ENCODE assay signal across 16 cellular contexts in the genomic region with DNA sequence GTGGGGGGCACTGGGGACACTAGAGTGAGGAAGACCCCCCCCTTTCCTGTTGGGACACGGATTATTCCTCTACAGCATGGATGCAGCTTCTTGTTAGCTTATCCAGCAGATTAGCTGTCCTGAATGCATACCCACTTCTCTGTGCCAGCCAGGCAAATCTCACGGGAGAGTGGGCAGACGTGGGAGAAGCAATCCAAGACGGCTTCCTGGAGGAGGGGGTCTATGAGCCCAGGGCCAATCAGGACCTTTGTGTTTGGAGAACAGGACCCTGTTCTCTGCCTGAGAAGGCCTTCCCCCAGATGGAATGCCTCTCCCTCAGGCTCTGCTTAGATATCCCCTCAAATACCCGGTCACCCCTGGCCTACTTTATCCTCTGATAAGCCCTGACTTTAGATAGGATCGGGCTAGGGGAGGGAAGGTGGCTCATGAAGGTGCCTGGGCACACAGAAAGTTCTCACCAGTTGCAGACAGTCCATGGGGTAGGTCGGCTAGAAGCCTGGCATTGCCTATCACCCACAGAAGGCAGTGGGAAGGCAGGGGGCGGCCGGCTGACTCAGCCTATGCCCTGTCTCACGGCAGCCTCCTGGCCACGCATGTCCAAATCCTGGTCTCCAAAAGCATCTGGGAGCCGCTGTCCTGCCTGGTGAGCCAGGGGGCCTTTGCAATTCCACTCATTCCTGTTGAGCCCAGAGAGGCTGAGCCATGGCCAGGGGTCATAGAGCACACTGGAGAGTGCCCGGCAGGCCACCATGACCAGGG. TPM values are rescaled to one million over a fixed set of nuclear protein-coding genes. Genes with fewer than 3 reads are reported as not detected.
DNase-seq lines count a peak whose midpoint lies in the region; ATAC-seq, FAIRE-seq and TF ChIP-seq lines count a peak whose summit lies in the region.
"Had no signal": no experiment of that assay in that cellular context is flagged by ENCODE, and none has a peak within 500 bp of the region (broad histone marks: within the 10 kb centered on the region; RNA-seq: fewer than 3 reads in every experiment).

No MANE protein-coding gene starts in this region.

- no peak for FAIRE-seq in kidney (lab: Jason Lieb, UNC)
- FAIRE-seq: GM12878 had no signal

- H3K4me1 ChIP-seq in kidney (ENCODE audit: control insufficient read depth in 1 of 2, insufficient read depth in 1 of 2, low read depth in 1 of 2, low read length in 2 of 2) (no peaks in the 10 kb centered on the region), testis (no peaks in the 10 kb centered on the region)

- POLR2A ChIA-PET in activated B cell treated with CpG ODN at 0.5 μM for 24 hours (lab: Charles Lee) = interaction anchor here (1.3 kb wide), 1 partner anchor 22 kb away, joined by 4 read pairs; no protein-coding TSS in a partner anchor

- H3K36me3 ChIP-seq in kidney (ENCODE audit: control insufficient read depth in 1 of 2, insufficient read depth in 2 of 2, low read length in 2 of 2) (no peaks in the 10 kb centered on the region), testis (ENCODE audit: low read depth, missing control alignments) (no peaks in the 10 kb centered on the region)
- H3K36me3 ChIP-seq: esophagus squamous epithelium had no signal

- no peaks in the 10 kb centered on the region for H3K27me3 ChIP-seq in testis

- peaks cover 64% of the 10 kb centered on the region for H3K4me1 Mint-ChIP-seq in activated naive CD4-positive, alpha-beta T cell treated with anti-CD3 and anti-CD28 coated beads, Interleukin-2, amount 50 U/mL, for 24 hours
- H3K4me1 Mint-ChIP-seq in activated B cell treated with CpG ODN at 0.5 μM for 24 hours = peaks cover 29% of the 10 kb centered on the region

- H3K4me3 ChIP-seq in kidney (ENCODE audit: low read length in 2 of 2) (no peak overlapping the region), testis (no peak overlapping the region)
- H3K4me3 ChIP-seq: esophagus squamous epithelium, GM12878 had no signal

- peak overlapping the region; percentile 65 for H3K27ac Mint-ChIP-seq in activated naive CD4-positive, alpha-beta T cell treated with anti-CD3 and anti-CD28 coated beads, Interleukin-2, amount 50 U/mL, for 24 hours
- H3K27ac Mint-ChIP-seq in activated B cell treated with CpG ODN at 0.5 μM for 24 hours = peak overlapping the region; percentile 83

- CTCF ChIA-PET in activated B cell treated with CpG ODN at 0.5 μM for 24 hours (lab: Charles Lee) = no interaction called here

- H3K27ac ChIP-seq in kidney (ENCODE audit: low read depth in 2 of 2, low read length in 2 of 2) (no peak overlapping the region), testis (no peak overlapping the region)

- DNase-seq in activated naive CD4-positive, alpha-beta T cell treated with Interleukin-2 at 50 U/mL for 16 hours = no peak
- DNase-seq in activated B cell treated with CpG ODN at 0.5 μM for 24 hours = no peak
- peak; percentile 66 for DNase-seq in kidney
- DNase-seq in testis = peak; percentile 7
- DNase-seq in NCI-H82 (lab: John Stamatoyannopoulos, UW) = no peak
- no peak for DNase-seq in GF-D8 (lab: John Stamatoyannopoulos, UW)
- DNase-seq: cerebellar nuclear complex, esophagus squamous epithelium, hypothalamus, NCI-H2081 treated with DMSO at 0.1 percent for 48 hours, occipital lobe, SK-N-SH had no signal

- H3K27me3 Mint-ChIP-seq in activated naive CD4-positive, alpha-beta T cell treated with anti-CD3 and anti-CD28 coated beads, Interleukin-2, amount 50 U/mL, for 24 hours = no peaks in the 10 kb centered on the region
- no peaks in the 10 kb centered on the region for H3K27me3 Mint-ChIP-seq in activated B cell treated with CpG ODN at 0.5 μM for 24 hours

- intact Hi-C loops in activated B cell treated with CpG ODN at 0.5 μM for 24 hours (cut with micrococcal nuclease) = loop anchor here (5.0 kb wide), 3 partner anchors 38 to 1548 kb away; partner anchors contain the start of genes BPIFB2, DYNLRB1, PLAGL2 and POFUT1
- intact Hi-C loops in kidney (cut with DNase I) = no loop called here
- intact Hi-C loops in testis (cut with DNase I; ENCODE audit: low total_unique reads) = no loop called here

- TF ChIP-seq CTCF in activated B cell treated with CpG ODN at 0.5 μM for 24 hours (IDR thresholded peaks at IDR 0.05) (no peak), kidney (IDR thresholded peaks at IDR 0.05; ENCODE audit: borderline replicate concordance, extremely low read depth, insufficient read depth) (no peak), testis (IDR thresholded peaks at IDR 0.05) (no peak)

- H3K9me3 ChIP-seq in kidney (ENCODE audit: control insufficient read depth in 1 of 2, low read length in 2 of 2) = no peaks in the 10 kb centered on the region
- no peaks in the 10 kb centered on the region for H3K9me3 ChIP-seq in testis
- H3K9me3 ChIP-seq: esophagus squamous epithelium, SK-N-SH had no signal

- H3K9me3 Mint-ChIP-seq in activated naive CD4-positive, alpha-beta T cell treated with anti-CD3 and anti-CD28 coated beads, Interleukin-2, amount 50 U/mL, for 24 hours = no peaks in the 10 kb centered on the region
- peaks cover 2% of the 10 kb centered on the region for H3K9me3 Mint-ChIP-seq in activated B cell treated with CpG ODN at 0.5 μM for 24 hours

- no peaks in the 10 kb centered on the region for H3K36me3 Mint-ChIP-seq in activated naive CD4-positive, alpha-beta T cell treated with anti-CD3 and anti-CD28 coated beads, Interleukin-2, amount 50 U/mL, for 24 hours
- no peaks in the 10 kb centered on the region for H3K36me3 Mint-ChIP-seq in activated B cell treated with CpG ODN at 0.5 μM for 24 hours (ENCODE audit: low read depth)

- no peak overlapping the region for H3K9ac ChIP-seq in kidney (ENCODE audit: low read length in 2 of 2)
- H3K9ac ChIP-seq: SK-N-SH had no signal

- H3K4me3 Mint-ChIP-seq in activated naive CD4-positive, alpha-beta T cell treated with anti-CD3 and anti-CD28 coated beads, Interleukin-2, amount 50 U/mL, for 24 hours = no peak overlapping the region
- no peak overlapping the region for H3K4me3 Mint-ChIP-seq in activated B cell treated with CpG ODN at 0.5 μM for 24 hours

- no peak for TF ChIP-seq POLR2A in testis (IDR thresholded peaks at IDR 0.05)

- ATAC-seq in activated B cell treated with CpG ODN at 0.5 μM for 24 hours (ENCODE audit: low read depth) (no peak), GM18502 (IDR thresholded peaks at IDR 0.05; ENCODE audit: poor library complexity, unreplicated experiment) (no peak)
- ATAC-seq: GM12878 had no signal

- 82 to 94% methylated on average over 3 to 13 of the region's 13 CpGs for WGBS in testis, 2 donors

RNA-seq across cellular contexts. Expression of gene SUN5, which starts 34.7 kb away (rescaled TPM):
- not detected in 2 replicates for total RNA-seq in activated B cell treated with CpG ODN at 0.5 μM for 24 hours
- not detected for total RNA-seq in kidney
- polyA plus RNA-seq in kidney (ENCODE audit: insufficient read depth, low read depth, low replicate concordance) = not detected
- total RNA-seq in testis = 10 to 100 TPM; 19.0 to 29.1 TPM
- 59.7 TPM for polyA plus RNA-seq in testis (ENCODE audit: insufficient read depth, low read depth, low replicate concordance)
- total RNA-seq: esophagus squamous epithelium, GM12878, liver, occipital lobe had no signal
- polyA plus RNA-seq: GM12878, liver, SK-N-SH had no signal

RNA-seq across cellular contexts. Expression of gene BPIFB2, which starts 38.0 kb away (rescaled TPM):
- not detected in 2 replicates for total RNA-seq in activated B cell treated with CpG ODN at 0.5 μM for 24 hours
- total RNA-seq in kidney = not detected
- polyA plus RNA-seq in kidney (ENCODE audit: insufficient read depth, low read depth, low replicate concordance) = not detected
- 1 to 10 TPM in 1 of 2 donors, under 1 TPM in 1; 0.56 to 1.4 TPM for total RNA-seq in testis
- polyA plus RNA-seq in testis (ENCODE audit: insufficient read depth, low read depth, low replicate concordance) = 1.6 TPM
- total RNA-seq: GM12878 had no signal
- polyA plus RNA-seq: GM12878, SK-N-SH had no signal

Comparison
In these comparisons a context has a peak if more than half of its experiments do, and no peak if none do; other contexts are left out.
1. DNase-seq: peak in kidney (single experiment) and testis (single experiment); none in activated naive CD4-positive, alpha-beta T cell treated with Interleukin-2 at 50 U/mL for 16 hours (single experiment), activated B cell treated with CpG ODN at 0.5 μM for 24 hours (single experiment), NCI-H82 (single experiment) and GF-D8 (single experiment).
2. RNA of gene SUN5, which starts 34.7 kb away (total RNA-seq): 19.0 to 29.1 TPM in testis; not detected in activated B cell treated with CpG ODN at 0.5 μM for 24 hours and not detected in kidney (single experiment); every median in the first group is over 10 times any median in the second.